Comparison of ENCODE assay signal across 8 cellular contexts in genomic region chr15:31361764-31362120, GRCh38. TPM values are rescaled to one million over a fixed set of nuclear protein-coding genes. Genes with fewer than 3 reads are reported as not detected.
A peak's percentile ranks its signal among the peaks of the same experiment; 100 is the strongest.
DNase-seq lines count a peak whose midpoint lies in the region; ATAC-seq, FAIRE-seq and TF ChIP-seq lines count a peak whose summit lies in the region.

No MANE protein-coding gene starts in this region.

- DNase-seq in stimulated activated naive CD8-positive, alpha-beta T cell treated with anti-CD3 and anti-CD28 coated beads, Interleukin-15, Interleukin-2, amounts not matched to agents 100 U/mL and 50 U/mL, for 24 hours: no peak
- DNase-seq in activated CD8-positive, alpha-beta T cell treated with anti-CD3 and anti-CD28 coated beads for 36 hours: no peak
- no peak for DNase-seq in memory B cell (ENCODE audit: low spot score in 2 of 2)
- no peak for DNase-seq in iPS-NIHi11 (ENCODE audit: low spot score)
- no peak for DNase-seq in NCI-H1436 treated with DMSO at 0.1 percent for 48 hours (lab: John Stamatoyannopoulos, UW)
- DNase-seq in C1 segment of cervical spinal cord (lab: John Stamatoyannopoulos, UW): no peak
- no peak for DNase-seq in urothelium cell line (ENCODE audit: low spot score)

- peaks cover 100% of the 10 kb centered on the region for H3K4me1 Mint-ChIP-seq in stimulated activated naive CD8-positive, alpha-beta T cell treated with anti-CD3 and anti-CD28 coated beads, Interleukin-15, Interleukin-2, amounts not matched to agents 100 ng/mL and 50 ng/mL, for 24 hours (ENCODE audit: low read depth)
- H3K4me1 Mint-ChIP-seq in activated CD8-positive, alpha-beta T cell treated with anti-CD3 and anti-CD28 coated beads for 36 hours (ENCODE audit: low read depth): peaks cover 99% of the 10 kb centered on the region
- H3K4me1 Mint-ChIP-seq in memory B cell: peaks cover 79% of the 10 kb centered on the region

- peaks cover 27% of the 10 kb centered on the region for H3K36me3 Mint-ChIP-seq in stimulated activated naive CD8-positive, alpha-beta T cell treated with anti-CD3 and anti-CD28 coated beads, Interleukin-15, Interleukin-2, amounts not matched to agents 100 ng/mL and 50 ng/mL, for 24 hours (ENCODE audit: low read depth)
- H3K36me3 Mint-ChIP-seq in activated CD8-positive, alpha-beta T cell treated with anti-CD3 and anti-CD28 coated beads for 36 hours (ENCODE audit: low read depth): peaks cover 51% of the 10 kb centered on the region
- peaks cover 4% of the 10 kb centered on the region for H3K36me3 Mint-ChIP-seq in memory B cell

- peak overlapping the region; percentile 96 for H3K27ac Mint-ChIP-seq in stimulated activated naive CD8-positive, alpha-beta T cell treated with anti-CD3 and anti-CD28 coated beads, Interleukin-15, Interleukin-2, amounts not matched to agents 100 ng/mL and 50 ng/mL, for 24 hours
- peak overlapping the region; percentile 99 for H3K27ac Mint-ChIP-seq in activated CD8-positive, alpha-beta T cell treated with anti-CD3 and anti-CD28 coated beads for 36 hours
- H3K27ac Mint-ChIP-seq in memory B cell: peak overlapping the region; percentile 76

- POLR2A ChIA-PET in activated CD8-positive, alpha-beta T cell treated with anti-CD3 and anti-CD28 coated beads for 36 hours (lab: Charles Lee): interaction anchor here (1.1 to 18.7 kb wide), 7 partner anchors 16 to 112 kb away, joined by 4 to 444 read pairs (median 6); partner anchors contain the start of gene KLF13

- H3K27me3 Mint-ChIP-seq in stimulated activated naive CD8-positive, alpha-beta T cell treated with anti-CD3 and anti-CD28 coated beads, Interleukin-15, Interleukin-2, amounts not matched to agents 100 ng/mL and 50 ng/mL, for 24 hours: no peaks in the 10 kb centered on the region
- no peaks in the 10 kb centered on the region for H3K27me3 Mint-ChIP-seq in activated CD8-positive, alpha-beta T cell treated with anti-CD3 and anti-CD28 coated beads for 36 hours
- H3K27me3 Mint-ChIP-seq in memory B cell: no peaks in the 10 kb centered on the region

- no peaks in the 10 kb centered on the region for H3K9me3 Mint-ChIP-seq in stimulated activated naive CD8-positive, alpha-beta T cell treated with anti-CD3 and anti-CD28 coated beads, Interleukin-15, Interleukin-2, amounts not matched to agents 100 ng/mL and 50 ng/mL, for 24 hours
- no peaks in the 10 kb centered on the region for H3K9me3 Mint-ChIP-seq in activated CD8-positive, alpha-beta T cell treated with anti-CD3 and anti-CD28 coated beads for 36 hours
- H3K9me3 Mint-ChIP-seq in memory B cell: no peaks in the 10 kb centered on the region

- H3K4me3 Mint-ChIP-seq in stimulated activated naive CD8-positive, alpha-beta T cell treated with anti-CD3 and anti-CD28 coated beads, Interleukin-15, Interleukin-2, amounts not matched to agents 100 ng/mL and 50 ng/mL, for 24 hours: peak overlapping the region; percentile 75
- peak overlapping the region; percentile 73 for H3K4me3 Mint-ChIP-seq in activated CD8-positive, alpha-beta T cell treated with anti-CD3 and anti-CD28 coated beads for 36 hours
- peak overlapping the region; percentile 67 for H3K4me3 Mint-ChIP-seq in memory B cell

- no peak for ATAC-seq in stimulated activated naive CD8-positive, alpha-beta T cell treated with anti-CD3 and anti-CD28 coated beads, Interleukin-15, Interleukin-2, amounts not matched to agents 100 U/mL and 50 U/mL, for 24 hours
- no peak for ATAC-seq in activated CD8-positive, alpha-beta T cell treated with anti-CD3 and anti-CD28 coated beads for 36 hours
- no peak for ATAC-seq in memory B cell (ENCODE audit: low read depth)

- CTCF ChIA-PET in activated CD8-positive, alpha-beta T cell treated with anti-CD3 and anti-CD28 coated beads for 36 hours (lab: Charles Lee): interaction anchor here (1.1 to 11.3 kb wide), 5 partner anchors 13 to 127 kb away, joined by 3 to 134 read pairs (median 3); partner anchors contain the start of gene KLF13

- intact Hi-C loops in activated CD8-positive, alpha-beta T cell treated with anti-CD3 and anti-CD28 coated beads for 36 hours (cut with micrococcal nuclease): loop anchor here (5.0 kb wide), 2 partner anchors 94 to 144 kb away; no protein-coding TSS in a partner anchor

- no peak for TF ChIP-seq CTCF in activated CD8-positive, alpha-beta T cell treated with anti-CD3 and anti-CD28 coated beads for 36 hours (IDR thresholded peaks at IDR 0.05)

- no peak for FAIRE-seq in urothelium cell line (lab: Jason Lieb, UNC)

RNA-seq across cellular contexts. Expression of gene KLF13, which starts 35.1 kb away (rescaled TPM):
- 100 to 1,000 TPM; 163 to 175 TPM for total RNA-seq in activated CD8-positive, alpha-beta T cell treated with anti-CD3 and anti-CD28 coated beads for 36 hours
